Comparison of ENCODE assay signal across 12 cellular contexts in genomic region chr3:127630811-127631714, GRCh38. TPM values are rescaled to one million over a fixed set of nuclear protein-coding genes. Genes with fewer than 3 reads are reported as not detected.
DNase-seq lines count a peak whose midpoint lies in the region; ATAC-seq, FAIRE-seq and TF ChIP-seq lines count a peak whose summit lies in the region.
"Had no signal": no experiment of that assay in that cellular context is flagged by ENCODE, and none has a peak within 500 bp of the region (broad histone marks: within the 10 kb centered on the region; RNA-seq: fewer than 3 reads in every experiment).

No MANE protein-coding gene starts in this region.

- intact Hi-C loops in CD4-positive, alpha-beta T cell (cut with DNase I, micrococcal nuclease): no loop called here

- H3K27ac Mint-ChIP-seq in CD4-positive, alpha-beta T cell: no peak overlapping the region
- H3K27ac Mint-ChIP-seq in glutamatergic neuron (ENCODE audit: unreplicated experiment): peak overlapping the region; percentile 88
- H3K27ac Mint-ChIP-seq: dendritic cell treated with granulocyte-macrophage colony-stimulating factor and Interleukin-4, amounts not matched to agents 40 ng/mL and 50 ng/mL, for 4 days had no signal

- H3K9me3 ChIP-seq in CD4-positive, alpha-beta T cell (ENCODE audit: control insufficient read depth, low read length): no peaks in the 10 kb centered on the region
- H3K9me3 ChIP-seq: BLaER1 treated with 17β-estradiol and CSF1 and Interleukin-3, amounts not matched to agents 10 nM and 100 nM had no signal

- H3K4me3 Mint-ChIP-seq in CD4-positive, alpha-beta T cell: peak overlapping the region; percentile 89
- peak overlapping the region; percentile 93 for H3K4me3 Mint-ChIP-seq in glutamatergic neuron (ENCODE audit: unreplicated experiment)

- no peak for DNase-seq in CD4-positive, alpha-beta T cell
- DNase-seq in DMS79 treated with DMSO at 0.1 percent for 48 hours (lab: John Stamatoyannopoulos, UW) (peak; percentile 51), NCI-H524 (lab: John Stamatoyannopoulos, UW) (peak; percentile 85 to 86), glutamatergic neuron (peak; percentile 48), NOMO-1 treated with DMSO at 0.1 percent for 48 hours (lab: John Stamatoyannopoulos, UW; ENCODE audit: unreplicated experiment) (no peak), GM12892 (ENCODE audit: insufficient read length) (no peak), middle frontal gyrus (ENCODE audit: extremely low spot score, low spot score) (no peak)
- DNase-seq: activated T-cell treated with anti-CD3 and anti-CD28 coated beads for 4 hours, amygdala had no signal

- peaks cover 8% of the 10 kb centered on the region for H3K27me3 ChIP-seq in CD4-positive, alpha-beta T cell (ENCODE audit: control insufficient read depth, insufficient read depth, low read length)

- H3K9me3 Mint-ChIP-seq in CD4-positive, alpha-beta T cell: no peaks in the 10 kb centered on the region
- H3K9me3 Mint-ChIP-seq in glutamatergic neuron (ENCODE audit: unreplicated experiment): peaks cover 20% of the 10 kb centered on the region
- H3K9me3 Mint-ChIP-seq: dendritic cell treated with granulocyte-macrophage colony-stimulating factor and Interleukin-4, amounts not matched to agents 40 ng/mL and 50 ng/mL, for 4 days had no signal

- H3K36me3 Mint-ChIP-seq in CD4-positive, alpha-beta T cell (ENCODE audit: low read depth): no peaks in the 10 kb centered on the region
- H3K36me3 Mint-ChIP-seq in glutamatergic neuron (ENCODE audit: unreplicated experiment): peaks cover 3% of the 10 kb centered on the region

- FAIRE-seq in GM12892 (lab: Jason Lieb, UNC): no peak

- TF ChIP-seq CTCF in CD4-positive, alpha-beta T cell (IDR thresholded peaks at IDR 0.05): no peak
- TF ChIP-seq CTCF in glutamatergic neuron (IDR thresholded peaks at IDR 0.05; ENCODE audit: partially characterized antibody, unreplicated experiment): no peak

- peaks cover 36% of the 10 kb centered on the region for H3K27me3 Mint-ChIP-seq in CD4-positive, alpha-beta T cell
- H3K27me3 Mint-ChIP-seq in glutamatergic neuron (ENCODE audit: unreplicated experiment): peaks cover 16% of the 10 kb centered on the region

- CTCF ChIA-PET in CD4-positive, alpha-beta T cell (lab: Charles Lee): no interaction called here

- no peak overlapping the region for H3K27ac ChIP-seq in CD4-positive, alpha-beta T cell (ENCODE audit: low read depth, low read length)
- H3K27ac ChIP-seq: BLaER1 treated with 17β-estradiol and CSF1 and Interleukin-3, amounts not matched to agents 10 nM and 100 nM had no signal

- no peak for ATAC-seq in CD4-positive, alpha-beta T cell (ENCODE audit: poor library complexity)
- no peak for ATAC-seq in GM18868 (IDR thresholded peaks at IDR 0.05; ENCODE audit: unreplicated experiment)

- TF ChIP-seq POLR2A in GM12892 (IDR thresholded peaks at IDR 0.05; ENCODE audit: low read depth, low read length): no peak

- H3K4me1 Mint-ChIP-seq in CD4-positive, alpha-beta T cell (ENCODE audit: low read depth): peaks cover 44% of the 10 kb centered on the region
- peaks cover 27% of the 10 kb centered on the region for H3K4me1 Mint-ChIP-seq in glutamatergic neuron (ENCODE audit: low read depth, unreplicated experiment)

- POLR2A ChIA-PET in CD4-positive, alpha-beta T cell (lab: Charles Lee): no interaction called here

RNA-seq across cellular contexts. Expression of gene PODXL2, which starts 2.1 kb away (rescaled TPM):
- total RNA-seq in CD4-positive, alpha-beta T cell: 1 to 10 TPM; 4.0 to 4.2 TPM
- 139 TPM for total RNA-seq in glutamatergic neuron (ENCODE audit: unreplicated experiment)
- 3.8 TPM for polyA plus RNA-seq in GM12892 (2012; ENCODE audit: missing spikeins)

RNA-seq across cellular contexts. Expression of gene MCM2, which starts 32.9 kb away (rescaled TPM):
- 10 to 100 TPM; 10.1 to 12.2 TPM for total RNA-seq in CD4-positive, alpha-beta T cell
- total RNA-seq in glutamatergic neuron (ENCODE audit: unreplicated experiment): 21.3 TPM
- 68.3 TPM for polyA plus RNA-seq in GM12892 (2012; ENCODE audit: missing spikeins)

RNA-seq across cellular contexts. Expression of gene TPRA1, which starts 40.5 kb away (rescaled TPM):
- 1 to 10 TPM; 7.5 to 7.8 TPM for total RNA-seq in CD4-positive, alpha-beta T cell
- 21.2 TPM for total RNA-seq in glutamatergic neuron (ENCODE audit: unreplicated experiment)
- 14.7 TPM for polyA plus RNA-seq in GM12892 (2012; ENCODE audit: missing spikeins)

RNA-seq across cellular contexts. Expression of gene ABTB1, which starts 41.7 kb away (rescaled TPM):
- 100 to 1,000 TPM; 116 to 118 TPM for total RNA-seq in CD4-positive, alpha-beta T cell
- total RNA-seq in glutamatergic neuron (ENCODE audit: unreplicated experiment): 35.0 TPM
- polyA plus RNA-seq in GM12892 (2012; ENCODE audit: missing spikeins): 8.1 TPM

Comparison
In these comparisons a context has a peak if more than half of its experiments do, and no peak if none do; other contexts are left out.
1. DNase-seq: peak in DMS79 treated with DMSO at 0.1 percent for 48 hours (single experiment), NCI-H524 (2 of 2) and glutamatergic neuron (single experiment); none in CD4-positive, alpha-beta T cell (0 of 10), NOMO-1 treated with DMSO at 0.1 percent for 48 hours (single experiment), GM12892 (single experiment) and middle frontal gyrus (single experiment).
2. RNA of gene PODXL2, which starts 2.1 kb away (total RNA-seq): 139 TPM in glutamatergic neuron (single experiment); 4.0 to 4.2 TPM in CD4-positive, alpha-beta T cell; every median in the first group is over 10 times any median in the second.